9 cellular contexts compared by ENCODE assay signal in genomic region chr16:67349172-67349571, GRCh38. TPM values are rescaled to one million over a fixed set of nuclear protein-coding genes. Genes with fewer than 3 reads are reported as not detected.
A peak's percentile ranks its signal among the peaks of the same experiment; 100 is the strongest.
DNase-seq lines count a peak whose midpoint lies in the region; ATAC-seq and TF ChIP-seq lines count a peak whose summit lies in the region.
"Had no signal": no experiment of that assay in that cellular context is flagged by ENCODE, and none has a peak within 500 bp of the region (broad histone marks: within the 10 kb centered on the region; RNA-seq: fewer than 3 reads in every experiment).

No MANE protein-coding gene starts in this region.

- H3K27me3 ChIP-seq in HCT116 (ENCODE audit: insufficient read depth, low read length) = no peaks in the 10 kb centered on the region

- no peak overlapping the region for H3K4me3 ChIP-seq in HCT116 (replicated peaks in 1 of 2; ENCODE audit: low read depth in 1 of 2, low read length in 2 of 2)

- no peaks in the 10 kb centered on the region for H3K4me1 ChIP-seq in HCT116 (ENCODE audit: control insufficient read depth in 1 of 2, insufficient read depth in 2 of 2, low read length in 2 of 2)

- H3K27ac Mint-ChIP-seq in glutamatergic neuron (ENCODE audit: unreplicated experiment) = no peak overlapping the region

- H3K4me3 Mint-ChIP-seq in glutamatergic neuron (ENCODE audit: unreplicated experiment) = no peak overlapping the region

- no peaks in the 10 kb centered on the region for H3K36me3 ChIP-seq in HCT116 (ENCODE audit: control insufficient read depth in 1 of 2, insufficient read depth in 2 of 2, low read length in 2 of 2)

- no peaks in the 10 kb centered on the region for H3K9me3 ChIP-seq in HCT116 (ENCODE audit: control insufficient read depth in 1 of 2, insufficient read depth in 1 of 2, low read depth in 1 of 2, low read length in 2 of 2)

- H3K4me1 Mint-ChIP-seq in glutamatergic neuron (ENCODE audit: low read depth, unreplicated experiment) = no peaks in the 10 kb centered on the region

- BruUV-seq in HCT116 (replicated peaks; lab: Mats Ljungman, UMichigan) = no TSS peak

- intact Hi-C loops in HCT116 (cut with micrococcal nuclease) = loop anchor here (2.0 kb wide), 1 partner anchor 118 kb away; no protein-coding TSS in a partner anchor
- intact Hi-C loops in Right ventricle myocardium inferior (cut with DNase I) = no loop called here

- ATAC-seq in HCT116 (peak; percentile 79), GM19324 (IDR thresholded peaks at IDR 0.05; ENCODE audit: low FRiP score, unreplicated experiment) (no peak), Right ventricle myocardium inferior (no peak)

- no peaks in the 10 kb centered on the region for H3K27me3 Mint-ChIP-seq in glutamatergic neuron (ENCODE audit: unreplicated experiment)

- POLR2A ChIA-PET in HCT116 (lab: Charles Lee) = no interaction called here

- no peaks in the 10 kb centered on the region for H3K9me2 ChIP-seq in HCT116 (ENCODE audit: insufficient read depth)

- no peak overlapping the region for H3K4me2 ChIP-seq in HCT116 (ENCODE audit: low read length)

- peaks cover 2% of the 10 kb centered on the region for H3K9me3 Mint-ChIP-seq in glutamatergic neuron (ENCODE audit: unreplicated experiment)

- no peaks in the 10 kb centered on the region for H4K20me1 ChIP-seq in HCT116 (ENCODE audit: insufficient read depth)

- no peak for TF ChIP-seq POLR2A in HCT116 (IDR thresholded peaks at IDR 0.05; ENCODE audit: borderline replicate concordance, extremely low read depth, insufficient read depth, insufficient read length)

- no peaks in the 10 kb centered on the region for H3K36me3 Mint-ChIP-seq in glutamatergic neuron (ENCODE audit: unreplicated experiment)

- H2AFZ ChIP-seq in HCT116 (ENCODE audit: low read depth, low read length, poor library complexity, severe bottlenecking) = peak overlapping the region; percentile 50

- CTCF ChIA-PET in HCT116 (lab: Charles Lee) = interaction anchor here (0.6 to 1.6 kb wide), 7 partner anchors 10 to 319 kb away, joined by 3 to 7 read pairs (median 3); partner anchors contain the start of gene ZDHHC1

- no peak overlapping the region for H3K27ac ChIP-seq in HCT116 (ENCODE audit: low read depth, low read length)

- DNase-seq in AG09319 (ENCODE audit: extremely low read depth, low read depth) (no peak), HCT116 (ENCODE audit: low read depth, low spot score) (peak; percentile 48), SHP77 (lab: John Stamatoyannopoulos, UW) (peak; percentile 37 to 42), glutamatergic neuron (no peak), Ammon's horn (ENCODE audit: low spot score) (no peak), DMS79 treated with DMSO at 0.1 percent for 48 hours (lab: John Stamatoyannopoulos, UW) (no peak), Right ventricle myocardium inferior (ENCODE audit: missing footprints) (no peak)
- DNase-seq: stimulated activated CD4-positive, alpha-beta T cell treated with anti-CD3 and anti-CD28 coated beads, Interleukin-15, amount 100 ng/mL, for 24 hours had no signal

- H3K9ac ChIP-seq in HCT116 (ENCODE audit: low read length) = no peak overlapping the region

- no peaks in the 10 kb centered on the region for H3K79me2 ChIP-seq in HCT116 (ENCODE audit: insufficient read depth, low read length)

- TF ChIP-seq CTCF in AG09319 (IDR thresholded peaks at IDR 0.05; ENCODE audit: low read depth, low read length) (peak; percentile 31), HCT116 (IDR thresholded peaks at IDR 0.05 in 2 of 3, conservative IDR thresholded peaks at IDR 0.05 in 1 of 3; ENCODE audit: borderline replicate concordance in 1 of 3, insufficient read depth in 1 of 3, low read depth in 2 of 3, low read length in 2 of 3) (peak; percentile 53 to 72 (median 67); a peak in 5 of 6 replicates), glutamatergic neuron (IDR thresholded peaks at IDR 0.05; ENCODE audit: partially characterized antibody, unreplicated experiment) (peak; percentile 59)

- RAD21 ChIA-PET in HCT116 (lab: Charles Lee; ENCODE audit: low non-redundant PET in 1 of 2, low total read pairs in 2 of 2, uncharacterized antibody in 2 of 2, unreplicated experiment in 2 of 2) = no interaction called here

- peak; percentile 64 for TF ChIP-seq RAD21 in HCT116 (IDR thresholded peaks at IDR 0.05; ENCODE audit: low read depth)

TF ChIP-seq in HCT116, 20 proteins besides CTCF, POLR2A, EP300 and RAD21:
- TF ChIP-seq MAX (IDR thresholded peaks at IDR 0.05) (no peak), REST (IDR thresholded peaks at IDR 0.05; ENCODE audit: low read depth) (no peak), YY1 (IDR thresholded peaks at IDR 0.05; ENCODE audit: extremely low read depth, insufficient replicate concordance, low read depth, low read length) (no peak), SRF (IDR thresholded peaks at IDR 0.05; ENCODE audit: low read depth) (no peak), EZH2 (IDR thresholded peaks at IDR 0.05) (no peak), ZFX (IDR thresholded peaks at IDR 0.05) (no peak), JUND (IDR thresholded peaks at IDR 0.05) (no peak), EZH2phosphoT487 (IDR thresholded peaks at IDR 0.05; ENCODE audit: borderline replicate concordance) (no peak), CEBPB (IDR thresholded peaks at IDR 0.05; ENCODE audit: low read depth) (no peak), EGR1 (IDR thresholded peaks at IDR 0.05; ENCODE audit: low read depth) (no peak), ZBTB33 (IDR thresholded peaks at IDR 0.05; ENCODE audit: extremely low read depth, insufficient replicate concordance, low read length) (no peak), SIN3A (IDR thresholded peaks at IDR 0.05; ENCODE audit: low read depth) (no peak), ELF1 (IDR thresholded peaks at IDR 0.05; ENCODE audit: borderline replicate concordance, low read depth) (no peak), CBX3 (IDR thresholded peaks at IDR 0.05; ENCODE audit: low read depth) (no peak), TCF7L2 (IDR thresholded peaks at IDR 0.05; ENCODE audit: borderline replicate concordance, extremely low read depth, insufficient read depth, insufficient read length) (no peak), POLR2AphosphoS5 (IDR thresholded peaks at IDR 0.05; ENCODE audit: low read depth, low read length) (no peak)
TF ChIP-seq in HCT116: peak in this region for 0.

RNA-seq across cellular contexts. Expression of gene LRRC36, which starts 22.6 kb away (rescaled TPM):
- total RNA-seq in HCT116 (2021; ENCODE audit: unreplicated experiment) (not detected), glutamatergic neuron (ENCODE audit: unreplicated experiment) (not detected), Right ventricle myocardium inferior (not detected)
- polyA plus RNA-seq in HCT116 (2012) = not detected in 2 replicates

RNA-seq across cellular contexts. Expression of gene KCTD19, which starts 22.6 kb away (rescaled TPM):
- total RNA-seq in HCT116 (2021; ENCODE audit: unreplicated experiment) = not detected
- polyA plus RNA-seq in HCT116 (2012) = 0.09 and 0.25 TPM in 2 replicates
- total RNA-seq in glutamatergic neuron (ENCODE audit: unreplicated experiment) = 1.0 TPM
- total RNA-seq in Right ventricle myocardium inferior = not detected

RNA-seq across cellular contexts. Expression of gene TPPP3, which starts 44.1 kb away (rescaled TPM):
- total RNA-seq in HCT116 (2021; ENCODE audit: unreplicated experiment) (1.2 TPM), glutamatergic neuron (ENCODE audit: unreplicated experiment) (21.7 TPM), Right ventricle myocardium inferior (9.5 TPM)
- polyA plus RNA-seq in HCT116 (2012) = 1.5 and 1.6 TPM in 2 replicates

Comparison
In these comparisons a context has a peak if more than half of its experiments do, and no peak if none do; other contexts are left out.
1. DNase-seq: peak in HCT116 (single experiment) and SHP77 (2 of 2); none in AG09319 (single experiment), glutamatergic neuron (single experiment), Ammon's horn (single experiment), DMS79 treated with DMSO at 0.1 percent for 48 hours (single experiment) and Right ventricle myocardium inferior (single experiment).
2. Peak in every context shown above with its lines, with median percentiles within 50 percentile points of each other: CTCF ChIP-seq.